ENCODE assay signal across 31 cellular contexts in the genomic region with DNA sequence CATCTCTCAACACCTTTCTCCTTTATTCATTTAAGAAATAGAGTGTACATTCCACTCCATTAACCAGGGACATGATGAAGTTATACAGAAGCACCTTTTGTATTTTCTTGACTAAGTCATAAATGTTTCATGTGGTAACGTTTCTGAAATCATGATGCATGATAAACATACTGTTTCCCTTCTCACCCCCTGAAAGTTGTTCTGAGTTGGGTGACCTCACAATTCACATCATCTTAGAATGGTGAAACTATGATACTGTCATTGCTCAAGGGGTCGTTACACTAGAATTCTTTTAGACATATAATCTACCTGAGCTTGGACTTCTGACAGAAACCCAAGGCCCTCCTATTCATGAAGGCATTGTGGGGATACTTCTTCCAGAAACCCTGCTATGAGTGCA.
"Had no signal": no experiment of that assay in that cellular context is flagged by ENCODE, and none has a peak within 500 bp of the region (broad histone marks: within the 10 kb centered on the region; RNA-seq: fewer than 3 reads in every experiment).

No MANE protein-coding gene starts in this region.

- H3K27ac Mint-ChIP-seq: activated B cell treated with CpG ODN at 0.5 μM for 24 hours; activated CD4-positive, alpha-beta memory T cell treated with anti-CD3 and anti-CD28 coated beads for 36 hours; activated CD4-positive, alpha-beta T cell treated with anti-CD3 and anti-CD28 coated beads, Interleukin-2, amount 10 ng/mL, durations not matched to agents 7 days and 5 days; activated CD8-positive, alpha-beta T cell treated with anti-CD3 and anti-CD28 coated beads for 36 hours; activated naive CD4-positive, alpha-beta T cell treated with anti-CD3 and anti-CD28 coated beads, Interleukin-2, amount 10 ng/mL, durations not matched to agents 7 days and 5 days; activated naive CD4-positive, alpha-beta T cell treated with anti-CD3 and anti-CD28 coated beads, Interleukin-2, amount 50 U/mL, for 24 hours; activated naive CD8-positive, alpha-beta T cell; activated naive CD8-positive, alpha-beta T cell treated with anti-CD3 and anti-CD28 coated beads, Interleukin-2, amount 10 ng/mL, durations not matched to agents 7 days and 5 days; activated naive CD8-positive, alpha-beta T cell treated with anti-CD3 and anti-CD28 coated beads, Interleukin-2, amount 50 U/mL, for 24 hours; activated T-helper 1 cell treated with anti-CD3 and anti-CD28 coated beads, Interleukin-12 subunit alpha, Interleukin-12 subunit beta, Interleukin-2, Interleukin-4 antibody, amounts not matched to agents 30 ng/mL and 10 ng/mL and 1 ng/mL, durations not matched to agents 14 hours and 24 hours and 36 hours; activated T-helper 2 cell treated with anti-CD3 and anti-CD28 coated beads, Interferon-gamma antibody, Interleukin-2, Interleukin-4, amounts not matched to agents 10 μg/mL and 5 μg/mL and 100 μg/mL, durations not matched to agents 14 hours and 24 hours and 36 hours; brain; T-helper 1 cell treated with Interleukin-12 subunit alpha and Interleukin-12 subunit beta and Interleukin-4 antibody, amounts not matched to agents 30 μg/mL and 1 μg/mL, for 36 hours; T-helper 2 cell treated with Interferon-gamma antibody and Interleukin-4, amounts not matched to agents 5 μg/mL and 100 μg/mL, for 36 hours had no signal

- H3K4me1 Mint-ChIP-seq: brain had no signal

- H3K9me3 Mint-ChIP-seq: activated B cell treated with CpG ODN at 0.5 μM for 24 hours; activated CD4-positive, alpha-beta memory T cell treated with anti-CD3 and anti-CD28 coated beads for 36 hours; activated CD4-positive, alpha-beta T cell treated with anti-CD3 and anti-CD28 coated beads, Interleukin-2, amount 10 ng/mL, durations not matched to agents 7 days and 5 days; activated CD8-positive, alpha-beta T cell treated with anti-CD3 and anti-CD28 coated beads for 36 hours; activated naive CD4-positive, alpha-beta T cell treated with anti-CD3 and anti-CD28 coated beads, Interleukin-2, amount 10 ng/mL, durations not matched to agents 7 days and 5 days; activated naive CD4-positive, alpha-beta T cell treated with anti-CD3 and anti-CD28 coated beads, Interleukin-2, amount 50 U/mL, for 24 hours; activated naive CD8-positive, alpha-beta T cell treated with anti-CD3 and anti-CD28 coated beads, Interleukin-2, amount 10 ng/mL, durations not matched to agents 7 days and 5 days; activated naive CD8-positive, alpha-beta T cell treated with anti-CD3 and anti-CD28 coated beads, Interleukin-2, amount 50 U/mL, for 24 hours; activated T-cell treated with anti-CD3 and anti-CD28 coated beads, Interleukin-2, amount 50 U/mL, for 4 hours; activated T-helper 1 cell treated with anti-CD3 and anti-CD28 coated beads, Interleukin-12 subunit alpha, Interleukin-12 subunit beta, Interleukin-2, Interleukin-4 antibody, amounts not matched to agents 30 ng/mL and 10 ng/mL and 1 ng/mL, durations not matched to agents 14 hours and 24 hours and 36 hours; activated T-helper 2 cell treated with anti-CD3 and anti-CD28 coated beads, Interferon-gamma antibody, Interleukin-2, Interleukin-4, amounts not matched to agents 10 μg/mL and 5 μg/mL and 100 μg/mL, durations not matched to agents 14 hours and 24 hours and 36 hours; brain; central memory CD8-positive, alpha-beta T cell; T-helper 1 cell treated with Interleukin-12 subunit alpha and Interleukin-12 subunit beta and Interleukin-4 antibody, amounts not matched to agents 30 μg/mL and 1 μg/mL, for 36 hours; T-helper 2 cell treated with Interferon-gamma antibody and Interleukin-4, amounts not matched to agents 5 μg/mL and 100 μg/mL, for 36 hours had no signal

- H3K4me3 Mint-ChIP-seq: activated B cell treated with CpG ODN at 0.5 μM for 24 hours; activated CD4-positive, alpha-beta memory T cell treated with anti-CD3 and anti-CD28 coated beads for 36 hours; activated CD4-positive, alpha-beta T cell treated with anti-CD3 and anti-CD28 coated beads, Interleukin-2, amount 10 ng/mL, durations not matched to agents 7 days and 5 days; activated CD8-positive, alpha-beta T cell treated with anti-CD3 and anti-CD28 coated beads for 36 hours; activated naive CD4-positive, alpha-beta T cell treated with anti-CD3 and anti-CD28 coated beads, Interleukin-2, amount 10 ng/mL, durations not matched to agents 7 days and 5 days; activated naive CD4-positive, alpha-beta T cell treated with anti-CD3 and anti-CD28 coated beads, Interleukin-2, amount 50 U/mL, for 24 hours; activated naive CD8-positive, alpha-beta T cell; activated naive CD8-positive, alpha-beta T cell treated with anti-CD3 and anti-CD28 coated beads, Interleukin-2, amount 10 ng/mL, durations not matched to agents 7 days and 5 days; activated naive CD8-positive, alpha-beta T cell treated with anti-CD3 and anti-CD28 coated beads, Interleukin-2, amount 50 U/mL, for 24 hours; activated T-cell treated with anti-CD3 and anti-CD28 coated beads, Interleukin-2, amount 50 U/mL, for 4 hours; activated T-helper 1 cell treated with anti-CD3 and anti-CD28 coated beads, Interleukin-12 subunit alpha, Interleukin-12 subunit beta, Interleukin-2, Interleukin-4 antibody, amounts not matched to agents 30 ng/mL and 10 ng/mL and 1 ng/mL, durations not matched to agents 14 hours and 24 hours and 36 hours; brain; central memory CD8-positive, alpha-beta T cell; T-helper 1 cell treated with Interleukin-12 subunit alpha and Interleukin-12 subunit beta and Interleukin-4 antibody, amounts not matched to agents 30 μg/mL and 1 μg/mL, for 36 hours; T-helper 2 cell treated with Interferon-gamma antibody and Interleukin-4, amounts not matched to agents 5 μg/mL and 100 μg/mL, for 36 hours had no signal

- ATAC-seq: activated CD8-positive, alpha-beta T cell treated with anti-CD3 and anti-CD28 coated beads for 36 hours; activated naive CD8-positive, alpha-beta T cell treated with anti-CD3 and anti-CD28 coated beads, Interleukin-2, amount 50 U/mL, for 24 hours had no signal

- H3K36me3 Mint-ChIP-seq: activated CD4-positive, alpha-beta memory T cell treated with anti-CD3 and anti-CD28 coated beads for 36 hours; activated naive CD4-positive, alpha-beta T cell treated with anti-CD3 and anti-CD28 coated beads, Interleukin-2, amount 10 ng/mL, durations not matched to agents 7 days and 5 days; activated naive CD4-positive, alpha-beta T cell treated with anti-CD3 and anti-CD28 coated beads, Interleukin-2, amount 50 U/mL, for 24 hours; activated naive CD8-positive, alpha-beta T cell; activated naive CD8-positive, alpha-beta T cell treated with anti-CD3 and anti-CD28 coated beads, Interleukin-2, amount 10 ng/mL, durations not matched to agents 7 days and 5 days; brain had no signal

- DNase-seq: activated B cell treated with CpG ODN at 0.5 μM for 24 hours; activated CD4-positive, alpha-beta memory T cell treated with anti-CD3 and anti-CD28 coated beads for 36 hours; activated CD4-positive, alpha-beta T cell treated with anti-CD3 and anti-CD28 coated beads for 48 hours; activated CD4-positive, alpha-beta T cell treated with anti-CD3 and anti-CD28 coated beads, Interleukin-2, amount 10 ng/mL, durations not matched to agents 7 days and 5 days; activated CD4-positive, CD25-positive, alpha-beta regulatory T cell treated with anti-CD3 and anti-CD28 coated beads, Interleukin-2, amount 50 U/mL, for 72 hours; activated CD8-positive, alpha-beta memory T cell treated with anti-CD3 and anti-CD28 coated beads, Interleukin-2, amount 50 U/mL, for 4 hours; activated CD8-positive, alpha-beta T cell treated with anti-CD3 and anti-CD28 coated beads for 36 hours; activated effector memory CD4-positive, alpha-beta T cell treated with Interleukin-2 at 50 U/mL for 16 hours; activated gamma-delta T cell; activated naive CD4-positive, alpha-beta T cell treated with anti-CD3 and anti-CD28 coated beads, Interleukin-2, amount 10 ng/mL, durations not matched to agents 7 days and 5 days; activated naive CD4-positive, alpha-beta T cell treated with Interleukin-2 at 50 U/mL for 16 hours; activated naive CD8-positive, alpha-beta T cell treated with anti-CD3 and anti-CD28 coated beads, Interleukin-2, amount 10 ng/mL, durations not matched to agents 7 days and 5 days; activated naive CD8-positive, alpha-beta T cell treated with anti-CD3 and anti-CD28 coated beads, Interleukin-2, amount 50 U/mL, for 24 hours; activated T-cell treated with anti-CD3 and anti-CD28 coated beads for 4 hours; activated T-cell treated with anti-CD3 and anti-CD28 coated beads, Interleukin-2, amount 50 U/mL, for 1 hour; activated T-cell treated with anti-CD3 and anti-CD28 coated beads, Interleukin-2, amount 50 U/mL, for 4 hours; amygdala; anterior cingulate cortex; caudate nucleus; cerebellar nuclear complex; T-helper 1 cell; T-helper 2 cell; T-helper 9 cell had no signal

- H3K27me3 Mint-ChIP-seq: activated B cell treated with CpG ODN at 0.5 μM for 24 hours; activated CD4-positive, alpha-beta memory T cell treated with anti-CD3 and anti-CD28 coated beads for 36 hours; activated naive CD4-positive, alpha-beta T cell treated with anti-CD3 and anti-CD28 coated beads, Interleukin-2, amount 50 U/mL, for 24 hours had no signal
